Comparison of ENCODE assay signal across 1 cellular context in genomic region chr3:101941253-101942039, GRCh38.
TF ChIP-seq lines count a peak whose summit lies in the region.

No MANE protein-coding gene starts in this region.

TF ChIP-seq in K562, 482 proteins besides CTCF, POLR2A, EP300 and RAD21 (continued from another document):
- TF ChIP-seq SAP30 (IDR thresholded peaks at IDR 0.05; ENCODE audit: borderline replicate concordance, insufficient read depth, low read depth, low read length, poor library complexity, severe bottlenecking), result no peak
- TF ChIP-seq MAFK (IDR thresholded peaks at IDR 0.05; ENCODE audit: low read length), result peak; percentile 55
TF ChIP-seq in K562: peak in this region for 7.
